ENCODE assay signal across 16 cellular contexts in genomic region chr4:94559351-94559806, GRCh38.
DNase-seq lines count a peak whose midpoint lies in the region; ATAC-seq and TF ChIP-seq lines count a peak whose summit lies in the region.
"Had no signal": no experiment of that assay in that cellular context is flagged by ENCODE, and none has a peak within 500 bp of the region (broad histone marks: within the 10 kb centered on the region; RNA-seq: fewer than 3 reads in every experiment).

No MANE protein-coding gene starts in this region.

- DNase-seq in HFFc6 (peak; percentile 41), astrocyte of the spinal cord (ENCODE audit: low read depth, low spot score) (peak; percentile 70), foreskin keratinocyte (peak; percentile 32 to 67), smooth muscle cell (lab: John Stamatoyannopoulos, UW; ENCODE audit: unreplicated experiment) (no peak), omental fat pad (ENCODE audit: low spot score) (no peak), SIG-M5 (lab: John Stamatoyannopoulos, UW) (no peak)
- DNase-seq: activated CD4-positive, alpha-beta T cell treated with anti-CD3 and anti-CD28 coated beads, Interleukin-2, amount 10 ng/mL, durations not matched to agents 7 days and 5 days; CD4-positive, alpha-beta T cell; GDM1; MV-4-11; NCI-H345; Peyer's patch; stimulated activated CD4-positive, alpha-beta T cell treated with anti-CD3 and anti-CD28 coated beads, Interleukin-4, amount 100 ng/mL, for 24 hours; stimulated activated naive CD4-positive, alpha-beta T cell treated with Interleukin-2 at 50 U/mL for 16 hours had no signal

- H3K4me2 ChIP-seq in smooth muscle cell: peak overlapping the region; percentile 61

- H3K4me1 Mint-ChIP-seq in HFFc6 (ENCODE audit: low read depth): peaks cover 69% of the 10 kb centered on the region
- H3K4me1 Mint-ChIP-seq: activated CD4-positive, alpha-beta T cell treated with anti-CD3 and anti-CD28 coated beads, Interleukin-2, amount 10 ng/mL, durations not matched to agents 7 days and 5 days had no signal

- peaks cover 18% of the 10 kb centered on the region for H3K9me3 Mint-ChIP-seq in HFFc6
- H3K9me3 Mint-ChIP-seq: activated CD4-positive, alpha-beta T cell treated with anti-CD3 and anti-CD28 coated beads, Interleukin-2, amount 10 ng/mL, durations not matched to agents 7 days and 5 days had no signal

- no peak overlapping the region for H3K4me3 ChIP-seq in astrocyte of the spinal cord (ENCODE audit: low read depth, low read length)
- H3K4me3 ChIP-seq in smooth muscle cell: no peak overlapping the region
- H3K4me3 ChIP-seq: ascending aorta, Peyer's patch had no signal

- H3K27me3 ChIP-seq in foreskin keratinocyte (no peaks in the 10 kb centered on the region), smooth muscle cell (ENCODE audit: low read depth) (no peaks in the 10 kb centered on the region)
- H3K27me3 ChIP-seq: ascending aorta, Peyer's patch had no signal

- H3K79me2 ChIP-seq in smooth muscle cell (ENCODE audit: low read depth): peaks cover 71% of the 10 kb centered on the region

- TF ChIP-seq CTCF in HFFc6 (IDR thresholded peaks at IDR 0.05) (no peak), astrocyte of the spinal cord (IDR thresholded peaks at IDR 0.05; ENCODE audit: low read depth, low read length) (no peak), foreskin keratinocyte (conservative IDR thresholded peaks at IDR 0.05) (no peak), smooth muscle cell (IDR thresholded peaks at IDR 0.05; ENCODE audit: borderline replicate concordance, insufficient read depth, poor library complexity, severe bottlenecking) (no peak), omental fat pad (IDR thresholded peaks at IDR 0.05) (no peak)

- peaks cover 18% of the 10 kb centered on the region for H3F3A ChIP-seq in smooth muscle cell (ENCODE audit: low read depth)

- peak overlapping the region; percentile 4 for H3K27ac ChIP-seq in foreskin keratinocyte
- peak overlapping the region; percentile 52 for H3K27ac ChIP-seq in smooth muscle cell (ENCODE audit: low read depth)
- H3K27ac ChIP-seq: Peyer's patch had no signal

- no peaks in the 10 kb centered on the region for H3K27me3 Mint-ChIP-seq in HFFc6 (ENCODE audit: insufficient read depth)
- H3K27me3 Mint-ChIP-seq: activated CD4-positive, alpha-beta T cell treated with anti-CD3 and anti-CD28 coated beads, Interleukin-2, amount 10 ng/mL, durations not matched to agents 7 days and 5 days; CD4-positive, alpha-beta T cell had no signal

- H2AFZ ChIP-seq in smooth muscle cell (ENCODE audit: low read depth): no peak overlapping the region

- in situ Hi-C loops in astrocyte of the spinal cord (cut with HindIII; ENCODE audit: low sequenced_read_pairs): no loop called here

- peaks cover 4% of the 10 kb centered on the region for H3K36me3 ChIP-seq in smooth muscle cell (ENCODE audit: low read depth)
- H3K36me3 ChIP-seq: ascending aorta, Peyer's patch had no signal

- H3K4me3 Mint-ChIP-seq in HFFc6: no peak overlapping the region
- H3K4me3 Mint-ChIP-seq: activated CD4-positive, alpha-beta T cell treated with anti-CD3 and anti-CD28 coated beads, Interleukin-2, amount 10 ng/mL, durations not matched to agents 7 days and 5 days; CD4-positive, alpha-beta T cell had no signal

- whole genome bisulfite sequencing in smooth muscle cell (ENCODE audit: low lambda C conversion rate): 56% methylated on average over 3 of the region's 3 CpGs

- H3K9ac ChIP-seq in smooth muscle cell (ENCODE audit: low read depth): no peak overlapping the region

- ATAC-seq in foreskin keratinocyte (peak; percentile 69), omental fat pad (ENCODE audit: low FRiP score) (no peak), GM19023 (IDR thresholded peaks at IDR 0.05; ENCODE audit: unreplicated experiment) (no peak)

- peaks cover 34% of the 10 kb centered on the region for H3K36me3 Mint-ChIP-seq in HFFc6 (ENCODE audit: low read depth)

- no peaks in the 10 kb centered on the region for H3K9me3 ChIP-seq in smooth muscle cell (replicated peaks; ENCODE audit: low read depth)
- H3K9me3 ChIP-seq: ascending aorta, Peyer's patch had no signal

- H4K20me1 ChIP-seq in smooth muscle cell (ENCODE audit: low read depth): no peaks in the 10 kb centered on the region

- H3K4me1 ChIP-seq in foreskin keratinocyte: peaks cover 25% of the 10 kb centered on the region
- H3K4me1 ChIP-seq in smooth muscle cell (ENCODE audit: low read depth): peaks cover 27% of the 10 kb centered on the region

- H3K27ac Mint-ChIP-seq in HFFc6: peak overlapping the region; percentile 42; the same call in 1 of the 2 replicates
- H3K27ac Mint-ChIP-seq: activated CD4-positive, alpha-beta T cell treated with anti-CD3 and anti-CD28 coated beads, Interleukin-2, amount 10 ng/mL, durations not matched to agents 7 days and 5 days; CD4-positive, alpha-beta T cell had no signal

Comparison
In these comparisons a context has a peak if more than half of its experiments do, and no peak if none do; other contexts are left out.
1. DNase-seq: peak in HFFc6 (single experiment), astrocyte of the spinal cord (single experiment) and foreskin keratinocyte (2 of 2); none in smooth muscle cell (single experiment), omental fat pad (single experiment) and SIG-M5 (single experiment).